ENCODE assay signal across 8 cellular contexts in genomic region chr12:63150255-63151060, GRCh38. TPM values are rescaled to one million over a fixed set of nuclear protein-coding genes. Genes with fewer than 3 reads are reported as not detected.
DNase-seq lines count a peak whose midpoint lies in the region; ATAC-seq and TF ChIP-seq lines count a peak whose summit lies in the region.

No MANE protein-coding gene starts in this region.

- H3K4me2 ChIP-seq in neural cell (ENCODE audit: low read length) = peak overlapping the region; percentile 71

- no peak overlapping the region for H2AFZ ChIP-seq in neural cell (ENCODE audit: low read depth, low read length)

- TF ChIP-seq RAD21 in neural cell (conservative IDR thresholded peaks at IDR 0.05) = no peak

- ATAC-seq in GM19023 (IDR thresholded peaks at IDR 0.05; ENCODE audit: unreplicated experiment) (no peak), HG03460 (IDR thresholded peaks at IDR 0.05; ENCODE audit: unreplicated experiment) (no peak)

- DNase-seq in AG10803 (ENCODE audit: low read depth) (no peak), NCI-H510A (lab: John Stamatoyannopoulos, UW) (peak; percentile 45), esophagus squamous epithelium (lab: John Stamatoyannopoulos, UW) (no peak), NCI-H1694 (lab: John Stamatoyannopoulos, UW) (no peak), HT-29 (ENCODE audit: low spot score) (no peak)

- H3K27ac ChIP-seq in esophagus squamous epithelium (peak overlapping the region in 3 of 4 donors; percentile 12 to 69 (median 27)), neural cell (ENCODE audit: low read length) (no peak overlapping the region)

- H4K20me1 ChIP-seq in neural cell (ENCODE audit: insufficient read depth) = no peaks in the 10 kb centered on the region

- H3K9me3 ChIP-seq in esophagus squamous epithelium = no peaks in the 10 kb centered on the region
- H3K9me3 ChIP-seq in neural cell (ENCODE audit: low read length) = no peaks in the 10 kb centered on the region

- no peaks in the 10 kb centered on the region for H3F3A ChIP-seq in neural cell (ENCODE audit: insufficient read depth, low read length, poor library complexity, severe bottlenecking)

- no peak for TF ChIP-seq POLR2A in esophagus squamous epithelium (IDR thresholded peaks at IDR 0.05)

- peaks cover 3 to 27% (median 6%) of the 10 kb centered on the region in 3 donors for H3K4me1 ChIP-seq in esophagus squamous epithelium

- no peaks in the 10 kb centered on the region for H3K9me2 ChIP-seq in neural cell (ENCODE audit: insufficient read depth, low read length)

- no peak overlapping the region for H3K9ac ChIP-seq in neural cell (ENCODE audit: low read length)

- no peak for TF ChIP-seq EP300 in neural cell (conservative IDR thresholded peaks at IDR 0.05; ENCODE audit: poor library complexity, severe bottlenecking)

- intact Hi-C loops in esophagus squamous epithelium (cut with DNase I) = no loop called here

- WGBS in esophagus squamous epithelium, 2 donors = 11% methylated on average over 20 of the region's 81 CpGs; no CpG with 5 or more reads in 1 of the 2 donors

- no peaks in the 10 kb centered on the region for H3K79me2 ChIP-seq in neural cell (replicated peaks; ENCODE audit: insufficient read depth, low read length)

- peak overlapping the region; percentile 19 for H3K4me3 ChIP-seq in AG10803 (ENCODE audit: low read length)
- H3K4me3 ChIP-seq in esophagus squamous epithelium = peak overlapping the region; percentile 10 to 58 (median 40)
- peak overlapping the region; percentile 65 for H3K4me3 ChIP-seq in neural cell (ENCODE audit: low read length)

- H3K36me3 ChIP-seq in esophagus squamous epithelium = no peaks in the 10 kb centered on the region
- no peaks in the 10 kb centered on the region for H3K36me3 ChIP-seq in neural cell (ENCODE audit: insufficient read depth, low read length)

- TF ChIP-seq CTCF in AG10803 (conservative IDR thresholded peaks at IDR 0.05; ENCODE audit: low read length) = no peak
- TF ChIP-seq CTCF in esophagus squamous epithelium (IDR thresholded peaks at IDR 0.05) = no peak
- TF ChIP-seq CTCF in neural cell (IDR thresholded peaks at IDR 0.05; ENCODE audit: poor library complexity, severe bottlenecking) = no peak

- peaks cover 0 to 83% (median 7%) of the 10 kb centered on the region in 4 donors for H3K27me3 ChIP-seq in esophagus squamous epithelium
- peaks cover 67% of the 10 kb centered on the region for H3K27me3 ChIP-seq in neural cell (ENCODE audit: insufficient read depth, low read depth, low read length)

TF ChIP-seq in neural cell, 6 proteins besides CTCF, POLR2A, EP300 and RAD21:
- TF ChIP-seq EZH2 (IDR thresholded peaks at IDR 0.05; ENCODE audit: borderline replicate concordance, insufficient read depth, low read length, poor library complexity, severe bottlenecking) (peak; percentile 2), SMC3 (conservative IDR thresholded peaks at IDR 0.05; ENCODE audit: poor library complexity) (no peak), MXI1 (conservative IDR thresholded peaks at IDR 0.05; ENCODE audit: poor library complexity, severe bottlenecking) (peak; percentile 81)

RNA-seq across cellular contexts. Expression of gene AVPR1A, which starts 0.5 kb away (rescaled TPM):
- total RNA-seq in esophagus squamous epithelium = 1 to 10 TPM in 3 of 4 donors, under 1 TPM in 1; 0.87 to 2.8 (median 1.6) TPM
- polyA plus RNA-seq in neural cell = 0.06 TPM in 1 of 2 replicates, not detected in the other
- polyA minus RNA-seq in neural cell = 0.12 TPM in 1 of 2 replicates, not detected in the other
- not detected in 2 replicates for total RNA-seq in HT-29 (2014; rRNA removed; shearing (Covaris generic))
